ENCODE assay signal across 28 cellular contexts in the genomic region with DNA sequence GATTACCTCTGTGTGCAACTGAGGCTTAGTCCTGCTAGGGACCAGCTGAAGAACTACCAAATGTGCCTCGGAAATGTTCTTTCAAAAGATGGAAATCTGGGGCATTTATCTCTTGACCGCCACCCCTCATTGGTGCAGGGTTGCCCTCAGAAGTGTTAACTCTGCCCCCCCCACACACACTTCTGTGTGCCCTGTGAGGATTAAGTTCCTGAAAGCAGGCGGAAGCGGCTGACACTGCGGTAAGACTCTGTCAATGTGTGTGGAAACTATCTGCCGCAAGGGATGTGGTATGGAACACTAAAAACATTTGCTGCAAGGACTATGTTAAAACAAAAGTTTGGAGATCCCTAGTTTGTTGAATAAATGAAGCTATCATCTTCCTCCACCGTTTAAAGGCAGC.
"Had no signal": no experiment of that assay in that cellular context is flagged by ENCODE, and none has a peak within 500 bp of the region (broad histone marks: within the 10 kb centered on the region; RNA-seq: fewer than 3 reads in every experiment).

No MANE protein-coding gene starts in this region.

- FAIRE-seq: pancreas had no signal

- H3K9me3 Mint-ChIP-seq: activated T-helper 17 cell treated with anti-CD3 and anti-CD28 coated beads, Interleukin-2, amount 50 U/mL, for 72 hours; T-helper 2 cell treated with Interferon-gamma antibody and Interleukin-4, amounts not matched to agents 5 μg/mL and 100 μg/mL, for 36 hours had no signal

- ATAC-seq: activated CD8-positive, alpha-beta T cell treated with anti-CD3 and anti-CD28 coated beads for 36 hours; activated T-cell treated with anti-CD3 and anti-CD28 coated beads, Interleukin-2, amount 50 U/mL, for 4 hours; activated T-helper 17 cell treated with anti-CD3 and anti-CD28 coated beads, Interleukin-2, amount 50 U/mL, for 72 hours; esophagus mucosa; heart left ventricle; naive thymus-derived CD4-positive, alpha-beta T cell; pancreas; sciatic nerve; stimulated activated naive CD8-positive, alpha-beta T cell treated with anti-CD3 and anti-CD28 coated beads, Interleukin-15, Interleukin-2, amounts not matched to agents 100 U/mL and 50 U/mL, for 24 hours; WTC11 had no signal

- DNase-seq: activated CD4-positive, alpha-beta T cell treated with anti-CD3 and anti-CD28 coated beads, Interleukin-2, amount 50 U/mL, for 1 hour; activated CD8-positive, alpha-beta T cell treated with anti-CD3 and anti-CD28 coated beads for 36 hours; activated gamma-delta T cell treated with Interleukin-2 at 50 U/mL for 16 hours; activated naive CD4-positive, alpha-beta T cell treated with anti-CD3 and anti-CD28 coated beads, Interleukin-2, amount 50 U/mL, for 16 hours; activated T-cell treated with anti-CD3 and anti-CD28 coated beads, Interleukin-2, amount 50 U/mL, for 4 hours; amniotic stem cell; caudate nucleus; endodermal cell; foreskin fibroblast; heart left ventricle; hypothalamus; midbrain; naive thymus-derived CD4-positive, alpha-beta T cell; pancreas; retina; stimulated activated CD4-positive, alpha-beta T cell treated with anti-CD3 and anti-CD28 coated beads, Interleukin-12 subunit alpha, Interleukin-12 subunit beta, amount 100 ng/mL, for 4 hours; stimulated activated CD4-positive, alpha-beta T cell treated with anti-CD3 and anti-CD28 coated beads, Interleukin-4, amount 100 ng/mL, for 1 hour; stimulated activated naive CD8-positive, alpha-beta T cell treated with anti-CD3 and anti-CD28 coated beads, Interleukin-15, Interleukin-2, amounts not matched to agents 100 U/mL and 50 U/mL, for 24 hours; testis; transverse colon; uterus had no signal

- H3K4me1 Mint-ChIP-seq: activated T-helper 17 cell treated with anti-CD3 and anti-CD28 coated beads, Interleukin-2, amount 50 U/mL, for 72 hours; endodermal cell; memory B cell; WTC11 had no signal

- H3K27me3 Mint-ChIP-seq: activated CD8-positive, alpha-beta T cell treated with anti-CD3 and anti-CD28 coated beads for 36 hours; dendritic cell treated with granulocyte-macrophage colony-stimulating factor and Interleukin-4, amounts not matched to agents 40 ng/mL and 50 ng/mL, for 4 days; naive thymus-derived CD4-positive, alpha-beta T cell had no signal

- H3K27ac Mint-ChIP-seq: activated CD8-positive, alpha-beta T cell treated with anti-CD3 and anti-CD28 coated beads for 36 hours; activated T-helper 17 cell treated with anti-CD3 and anti-CD28 coated beads, Interleukin-2, amount 50 U/mL, for 72 hours; dendritic cell treated with granulocyte-macrophage colony-stimulating factor and Interleukin-4, amounts not matched to agents 40 ng/mL and 50 ng/mL, for 4 days; endodermal cell; memory B cell; naive thymus-derived CD4-positive, alpha-beta T cell; T-helper 2 cell treated with Interferon-gamma antibody and Interleukin-4, amounts not matched to agents 5 μg/mL and 100 μg/mL, for 36 hours; WTC11 had no signal

- H3K36me3 Mint-ChIP-seq: naive thymus-derived CD4-positive, alpha-beta T cell; WTC11 had no signal

- H3K4me3 Mint-ChIP-seq: activated CD8-positive, alpha-beta T cell treated with anti-CD3 and anti-CD28 coated beads for 36 hours; activated T-cell treated with anti-CD3 and anti-CD28 coated beads, Interleukin-2, amount 50 U/mL, for 4 hours; activated T-helper 17 cell treated with anti-CD3 and anti-CD28 coated beads, Interleukin-2, amount 50 U/mL, for 72 hours; dendritic cell treated with granulocyte-macrophage colony-stimulating factor and Interleukin-4, amounts not matched to agents 40 ng/mL and 50 ng/mL, for 4 days; endodermal cell; memory B cell; naive thymus-derived CD4-positive, alpha-beta T cell; T-helper 2 cell treated with Interferon-gamma antibody and Interleukin-4, amounts not matched to agents 5 μg/mL and 100 μg/mL, for 36 hours; WTC11 had no signal
